Comparison of ENCODE assay signal across 8 cellular contexts in genomic region chr10:26861326-26861998, GRCh38. TPM values are rescaled to one million over a fixed set of nuclear protein-coding genes. Genes with fewer than 3 reads are reported as not detected.
A peak's percentile ranks its signal among the peaks of the same experiment; 100 is the strongest.
DNase-seq lines count a peak whose midpoint lies in the region; ATAC-seq and TF ChIP-seq lines count a peak whose summit lies in the region.

No MANE protein-coding gene starts in this region.

- DNase-seq in GM12864 (ENCODE audit: low read depth) (no peak), SJSA1 (ENCODE audit: low read depth in 1 of 2, low spot score in 2 of 2) (no peak), esophagus muscularis mucosa (ENCODE audit: extremely low spot score) (no peak), SK-N-DZ (ENCODE audit: low spot score) (no peak), medulla oblongata (ENCODE audit: extremely low spot score) (no peak)
- no peak for DNase-seq in activated CD4-positive, alpha-beta T cell treated with anti-CD3 and anti-CD28 coated beads for 48 hours

- H3K27me3 ChIP-seq in SJSA1 (replicated peaks) (no peaks in the 10 kb centered on the region; the same call in 1 of the 2 replicates), esophagus muscularis mucosa (peaks cover 0 to 8% (median 0%) of the 10 kb centered on the region in 4 donors), rectal smooth muscle tissue (ENCODE audit: control insufficient read depth, insufficient read depth, low read length) (no peaks in the 10 kb centered on the region)

- WGBS in esophagus muscularis mucosa, result 60% methylated on average over 15 of the region's 15 CpGs

- TF ChIP-seq POLR2A in esophagus muscularis mucosa (IDR thresholded peaks at IDR 0.05; ENCODE audit: low read depth), result no peak

- TF ChIP-seq CTCF in GM12864 (IDR thresholded peaks at IDR 0.05; ENCODE audit: low read depth, low read length, missing control alignments) (no peak), esophagus muscularis mucosa (IDR thresholded peaks at IDR 0.05) (no peak)

- no peak for ATAC-seq in HG03457 (IDR thresholded peaks at IDR 0.05; ENCODE audit: unreplicated experiment)

- H3K36me3 ChIP-seq in SJSA1 (peaks cover 5% of the 10 kb centered on the region; the same call in 1 of the 2 replicates), esophagus muscularis mucosa (no peaks in the 10 kb centered on the region), rectal smooth muscle tissue (ENCODE audit: control insufficient read depth, insufficient read depth, low read length) (no peaks in the 10 kb centered on the region)

- TF ChIP-seq EP300 in esophagus muscularis mucosa (IDR thresholded peaks at IDR 0.05), result no peak

- H3K27ac ChIP-seq in SJSA1, result no peak overlapping the region
- no peak overlapping the region for H3K27ac ChIP-seq in esophagus muscularis mucosa (replicated peaks in 1 of 4)
- H3K27ac ChIP-seq in rectal smooth muscle tissue (ENCODE audit: low read depth, low read length), result no peak overlapping the region

- H3K9ac ChIP-seq in rectal smooth muscle tissue (ENCODE audit: low read length), result no peak overlapping the region

- intact Hi-C loops in esophagus muscularis mucosa (cut with DNase I), result loop anchor here (2.0 to 5.0 kb wide), 2 partner anchors 19 to 134 kb away; no protein-coding TSS in a partner anchor

- H3K4me3 ChIP-seq in GM12864 (ENCODE audit: low read depth, low read length) (peak overlapping the region; percentile 33; the same call in 1 of the 2 replicates), SJSA1 (peak overlapping the region; percentile 10; the same call in 1 of the 2 replicates), esophagus muscularis mucosa (peak overlapping the region; percentile 73 to 100 (median 84)), rectal smooth muscle tissue (ENCODE audit: low read length) (peak overlapping the region; percentile 25)

- H3K4me1 ChIP-seq in SJSA1 (replicated peaks) (peaks cover 13% of the 10 kb centered on the region), esophagus muscularis mucosa (peaks cover 23 to 36% (median 32%) of the 10 kb centered on the region in 4 donors), rectal smooth muscle tissue (ENCODE audit: control insufficient read depth, insufficient read depth, low read length) (peaks cover 2% of the 10 kb centered on the region)

- H3K9me3 ChIP-seq in SJSA1 (replicated peaks), result no peaks in the 10 kb centered on the region
- no peaks in the 10 kb centered on the region for H3K9me3 ChIP-seq in esophagus muscularis mucosa

RNA-seq across cellular contexts. Expression of gene ABI1, which starts 0.7 kb away (rescaled TPM):
- 39.4 and 62.5 TPM in 2 replicates for total RNA-seq in SJSA1 (2014; rRNA removed; shearing (Covaris generic))
- 10 to 100 TPM; 37.4 to 57.7 (median 43.5) TPM for total RNA-seq in esophagus muscularis mucosa
- 15.9 and 20.6 TPM in 2 replicates for polyA plus RNA-seq in SK-N-DZ (2014; cell fraction: cytosol; rRNA removed)
- polyA plus RNA-seq in SK-N-DZ (2014; cell fraction: nucleus; rRNA removed), result 9.4 and 11.5 TPM in 2 replicates

Comparison
In these comparisons a context has a peak if more than half of its experiments do, and no peak if none do; other contexts are left out.
1. H3K4me3 ChIP-seq: peak in every context shown above with its lines; median percentile 84 in esophagus muscularis mucosa; 33 in GM12864; 25 in rectal smooth muscle tissue; 10 in SJSA1.